Comparison of ENCODE assay signal across 11 cellular contexts in genomic region chr7:707296-708000, GRCh38.
"Had no signal": no experiment of that assay in that cellular context is flagged by ENCODE, and none has a peak within 500 bp of the region (broad histone marks: within the 10 kb centered on the region; RNA-seq: fewer than 3 reads in every experiment).

No MANE protein-coding gene starts in this region.

- H3K4me2 ChIP-seq: smooth muscle cell had no signal

- H3K27ac ChIP-seq: esophagus muscularis mucosa, right atrium auricular region, thoracic aorta, vagina had no signal

- H3K27ac Mint-ChIP-seq: activated naive CD4-positive, alpha-beta T cell treated with anti-CD3 and anti-CD28 coated beads, Interleukin-2, amount 10 ng/mL, durations not matched to agents 7 days and 5 days had no signal

- H3K36me3 ChIP-seq: esophagus muscularis mucosa, right atrium auricular region, thoracic aorta, vagina had no signal

- H3K9me3 ChIP-seq: esophagus muscularis mucosa, vagina had no signal

- FAIRE-seq: colon had no signal

- H3K4me3 ChIP-seq: esophagus muscularis mucosa, right atrium auricular region, smooth muscle cell, thoracic aorta, vagina had no signal

- H3K4me3 Mint-ChIP-seq: activated naive CD4-positive, alpha-beta T cell treated with anti-CD3 and anti-CD28 coated beads, Interleukin-2, amount 10 ng/mL, durations not matched to agents 7 days and 5 days; stimulated activated naive CD8-positive, alpha-beta T cell treated with anti-CD3 and anti-CD28 coated beads, Interleukin-15, amount 100 ng/mL, for 72 hours had no signal

- H3K27me3 Mint-ChIP-seq: stimulated activated naive CD8-positive, alpha-beta T cell treated with anti-CD3 and anti-CD28 coated beads, Interleukin-15, amount 100 ng/mL, for 72 hours had no signal

- DNase-seq: activated CD4-positive, alpha-beta T cell treated with anti-CD3 and anti-CD28 coated beads, Interleukin-2, amount 50 U/mL, for 1 hour; activated naive CD4-positive, alpha-beta T cell treated with anti-CD3 and anti-CD28 coated beads, Interleukin-2, amount 10 ng/mL, durations not matched to agents 7 days and 5 days; hippocampal formation; stimulated activated naive CD8-positive, alpha-beta T cell treated with anti-CD3 and anti-CD28 coated beads, Interleukin-15, amount 100 ng/mL, for 72 hours; T-helper 2 cell had no signal

- H3K27me3 ChIP-seq: esophagus muscularis mucosa, right atrium auricular region, vagina had no signal
